ENCODE assay signal across 8 cellular contexts in the genomic region with DNA sequence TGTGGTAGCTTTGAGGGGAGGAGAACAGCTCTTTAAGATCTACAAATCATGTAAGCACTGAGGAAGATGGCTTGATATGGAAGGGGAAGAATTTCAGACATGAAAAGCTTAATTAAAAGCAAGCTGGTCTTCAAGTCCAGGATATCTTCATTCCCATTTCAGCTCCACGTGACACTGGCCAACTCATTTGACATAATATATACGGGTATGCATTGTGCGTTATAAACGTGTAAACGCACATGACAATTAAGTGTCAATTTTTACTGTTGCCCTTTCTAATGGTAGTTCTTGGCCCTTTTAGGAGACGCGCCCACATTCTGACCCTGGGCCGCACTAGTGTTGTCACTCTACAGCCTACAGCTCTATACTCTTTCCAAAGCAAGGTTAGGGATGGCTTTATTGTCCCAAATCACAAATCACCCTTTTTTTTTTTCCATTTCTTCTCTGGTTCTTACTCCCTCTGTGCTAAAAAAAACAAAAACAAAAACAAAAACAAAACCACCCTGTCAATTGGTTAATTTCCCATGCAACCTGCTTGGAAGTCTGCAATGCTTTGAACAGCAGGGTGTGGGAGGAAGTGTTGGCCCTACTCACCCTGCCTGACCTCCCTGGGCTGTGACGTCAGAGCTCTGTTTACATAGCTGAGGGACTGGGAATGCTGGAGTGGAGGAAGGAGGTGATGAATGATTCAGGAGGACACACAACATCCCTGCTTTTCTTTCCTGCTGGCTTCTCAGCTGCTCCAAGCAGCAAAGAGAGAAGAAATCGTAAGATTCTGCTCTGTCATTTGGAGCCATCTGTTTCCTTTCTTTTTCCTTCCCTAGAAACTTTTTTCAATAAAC. TPM values are rescaled to one million over a fixed set of nuclear protein-coding genes. Genes with fewer than 3 reads are reported as not detected.
DNase-seq lines count a peak whose midpoint lies in the region; FAIRE-seq and TF ChIP-seq lines count a peak whose summit lies in the region.

No MANE protein-coding gene starts in this region.

- H3K36me3 ChIP-seq in endothelial cell of umbilical vein (ENCODE audit: control insufficient read depth in 2 of 2, extremely low read depth in 1 of 2, insufficient read depth in 2 of 2, low read length in 2 of 2) = no peaks in the 10 kb centered on the region
- H3K36me3 ChIP-seq in muscle layer of duodenum (ENCODE audit: control insufficient read depth in 1 of 2, insufficient read depth in 2 of 2, low read length in 2 of 2) = no peaks in the 10 kb centered on the region
- no peaks in the 10 kb centered on the region for H3K36me3 ChIP-seq in ascending aorta

- H3K4me2 ChIP-seq in endothelial cell of umbilical vein (ENCODE audit: insufficient read depth, low read length) = peak overlapping the region; percentile 52

- POLR2A ChIA-PET in endothelial cell of umbilical vein (lab: Charles Lee) = interaction anchor here (1.5 kb wide), 1 partner anchor 19 kb away, joined by 4 read pairs; a partner anchor contains a TSS

- H3K4me3 ChIP-seq in endothelial cell of umbilical vein (replicated peaks in 1 of 3; ENCODE audit: insufficient read depth in 1 of 3, low read depth in 1 of 3, low read length in 3 of 3) = no peak overlapping the region
- no peak overlapping the region for H3K4me3 ChIP-seq in muscle layer of duodenum (ENCODE audit: low read depth in 1 of 2, low read length in 2 of 2)
- no peak overlapping the region for H3K4me3 ChIP-seq in ascending aorta

- no peaks in the 10 kb centered on the region for H3K79me2 ChIP-seq in endothelial cell of umbilical vein (ENCODE audit: control insufficient read depth, insufficient read depth, low read length)

- peak; percentile 92 for FAIRE-seq in endothelial cell of umbilical vein (lab: Jason Lieb, UNC)

- H3K9me1 ChIP-seq in endothelial cell of umbilical vein (replicated peaks; ENCODE audit: control insufficient read depth, extremely low read depth, insufficient read depth, low read length) = no peaks in the 10 kb centered on the region

- DNase-seq in NCI-H2029 (lab: John Stamatoyannopoulos, UW) (peak; percentile 86), endothelial cell of umbilical vein (ENCODE audit: low read depth, low spot score) (peak; percentile 96), 8988T (no peak), ascending aorta (ENCODE audit: low spot score in 2 of 2) (no peak), cortex of kidney (lab: John Stamatoyannopoulos, UW) (no peak)
- DNase-seq in stimulated activated CD4-positive, alpha-beta T cell treated with anti-CD3 and anti-CD28 coated beads, Interleukin-4, amount 100 ng/mL, for 4 hours = no peak

- peak overlapping the region; percentile 9 for H3K27ac ChIP-seq in C4-2B
- peak overlapping the region; percentile 73 for H3K27ac ChIP-seq in endothelial cell of umbilical vein (ENCODE audit: insufficient read depth, low read depth, low read length)
- H3K27ac ChIP-seq in muscle layer of duodenum (ENCODE audit: low read length) = peak overlapping the region; percentile 70
- no peak overlapping the region for H3K27ac ChIP-seq in ascending aorta

- H2AFZ ChIP-seq in endothelial cell of umbilical vein (ENCODE audit: low read depth, low read length) = no peak overlapping the region

- H3K4me1 ChIP-seq in endothelial cell of umbilical vein (ENCODE audit: control insufficient read depth, extremely low read depth, insufficient read depth, low read length) (peaks cover 20% of the 10 kb centered on the region), muscle layer of duodenum (ENCODE audit: control insufficient read depth in 1 of 2, insufficient read depth in 2 of 2, low read length in 2 of 2) (peaks cover 19 to 38% of the 10 kb centered on the region in 2 donors), ascending aorta (peaks cover 7 to 9% of the 10 kb centered on the region in 2 donors)

- dilution Hi-C loops in endothelial cell of umbilical vein (cut with MboI; ENCODE audit: extremely low pct_ligation_motif_present, low sequenced_read_pairs) = no loop called here

- H4K20me1 ChIP-seq in endothelial cell of umbilical vein (replicated peaks; ENCODE audit: control insufficient read depth, extremely low read depth, insufficient read depth, low read length) = no peaks in the 10 kb centered on the region

- intact Hi-C loops in endothelial cell of umbilical vein (cut with micrococcal nuclease) (loop anchor here (1.0 to 10.0 kb wide), 5 partner anchors 19 to 485 kb away; a partner anchor contains a TSS), ascending aorta (cut with DNase I) (no loop called here)

- H3K9ac ChIP-seq in endothelial cell of umbilical vein (replicated peaks; ENCODE audit: extremely low read depth, insufficient read depth, low read length) = peak overlapping the region; percentile 32

- H3K9me3 ChIP-seq in endothelial cell of umbilical vein (replicated peaks; ENCODE audit: control insufficient read depth, insufficient read depth, low read length) = no peaks in the 10 kb centered on the region
- no peaks in the 10 kb centered on the region for H3K9me3 ChIP-seq in muscle layer of duodenum (ENCODE audit: control insufficient read depth in 1 of 2, low read length in 2 of 2)
- H3K9me3 ChIP-seq in ascending aorta = no peaks in the 10 kb centered on the region

- CTCF ChIA-PET in endothelial cell of umbilical vein (lab: Charles Lee) = interaction anchor here (0.6 to 2.7 kb wide), 4 partner anchors 9 to 54 kb away, joined by 3 to 9 read pairs (median 5); a partner anchor contains a TSS

- TF ChIP-seq CTCF in C4-2B (conservative IDR thresholded peaks at IDR 0.05) (no peak), endothelial cell of umbilical vein (IDR thresholded peaks at IDR 0.05; ENCODE audit: extremely low read depth in 1 of 2, insufficient read depth in 1 of 2, low read depth in 1 of 2, low read length in 2 of 2) (no peak), ascending aorta (IDR thresholded peaks at IDR 0.05) (no peak)

- H3K27me3 ChIP-seq in endothelial cell of umbilical vein (ENCODE audit: control insufficient read depth in 2 of 2, insufficient read depth in 2 of 2, low read length in 2 of 2) (no peaks in the 10 kb centered on the region), muscle layer of duodenum (ENCODE audit: low read depth, low read length) (no peaks in the 10 kb centered on the region), ascending aorta (no peaks in the 10 kb centered on the region)

- TF ChIP-seq POLR2A in endothelial cell of umbilical vein (IDR thresholded peaks at IDR 0.05; ENCODE audit: low read depth, low read length) = no peak

- no TSS peak for BruUV-seq in endothelial cell of umbilical vein (replicated peaks; lab: Mats Ljungman, UMichigan)

TF ChIP-seq in endothelial cell of umbilical vein, 7 proteins besides CTCF, POLR2A, EP300 and RAD21:
- TF ChIP-seq POLR2AphosphoS5 (IDR thresholded peaks at IDR 0.05; ENCODE audit: insufficient read depth, low read depth, low read length) (peak; percentile 67), FOS (IDR thresholded peaks at IDR 0.05; ENCODE audit: borderline replicate concordance, insufficient read depth, low read length) (peak; percentile 87), GATA2 (IDR thresholded peaks at IDR 0.05; ENCODE audit: insufficient read depth, insufficient read length, low read depth, low read length) (peak; percentile 59), EZH2 (IDR thresholded peaks at IDR 0.05; ENCODE audit: borderline replicate concordance, low read depth, low read length, severe bottlenecking) (no peak), MYC (IDR thresholded peaks at IDR 0.05; ENCODE audit: low read depth, low read length) (no peak), JUN (IDR thresholded peaks at IDR 0.05; ENCODE audit: borderline replicate concordance, insufficient read depth, insufficient read length, low read depth) (peak; percentile 60)
- TF ChIP-seq, protein P1, sequence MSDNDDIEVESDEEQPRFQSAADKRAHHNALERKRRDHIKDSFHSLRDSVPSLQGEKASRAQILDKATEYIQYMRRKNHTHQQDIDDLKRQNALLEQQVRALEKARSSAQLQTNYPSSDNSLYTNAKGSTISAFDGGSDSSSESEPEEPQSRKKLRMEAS (IDR thresholded peaks at IDR 0.05; ENCODE audit: insufficient read depth, insufficient read length) = no peak

RNA-seq across cellular contexts. Expression of a gene that starts 19.3 kb away (rescaled TPM):
- total RNA-seq in endothelial cell of umbilical vein (32.9 and 39.7 TPM in 2 replicates), ascending aorta (8.9 TPM)
- polyA plus RNA-seq in endothelial cell of umbilical vein = 16.2 and 18.1 TPM in 2 replicates
- polyA plus RNA-seq in endothelial cell of umbilical vein (2011; cell fraction: cytosol; rRNA removed) = 17.9 and 23.7 TPM in 2 replicates
- 11.9 and 16.5 TPM in 2 replicates for polyA plus RNA-seq in endothelial cell of umbilical vein (2011; cell fraction: nucleus; rRNA removed)
- 36.5 and 48.9 TPM in 2 replicates for polyA plus RNA-seq in endothelial cell of umbilical vein (2012)
- polyA minus RNA-seq in endothelial cell of umbilical vein = 11.9 and 13.5 TPM in 2 replicates
- polyA minus RNA-seq in endothelial cell of umbilical vein (2011; cell fraction: cytosol; rRNA and poly(A)+ RNA removed) = 12.7 TPM
- polyA minus RNA-seq in endothelial cell of umbilical vein (2011; cell fraction: nucleus; rRNA and poly(A)+ RNA removed) = 12.4 and 15.1 TPM in 2 replicates

Comparison
In these comparisons a context has a peak if more than half of its experiments do, and no peak if none do; other contexts are left out.
1. H3K27ac ChIP-seq: peak in C4-2B (single experiment), endothelial cell of umbilical vein (single experiment) and muscle layer of duodenum (single experiment); none in ascending aorta (0 of 2).
2. DNase-seq: peak in NCI-H2029 (single experiment) and endothelial cell of umbilical vein (single experiment); none in 8988T (single experiment), stimulated activated CD4-positive, alpha-beta T cell treated with anti-CD3 and anti-CD28 coated beads, Interleukin-4, amount 100 ng/mL, for 4 hours (0 of 2), ascending aorta (0 of 2) and cortex of kidney (single experiment).